ENCODE assay signal across 22 cellular contexts in the genomic region with DNA sequence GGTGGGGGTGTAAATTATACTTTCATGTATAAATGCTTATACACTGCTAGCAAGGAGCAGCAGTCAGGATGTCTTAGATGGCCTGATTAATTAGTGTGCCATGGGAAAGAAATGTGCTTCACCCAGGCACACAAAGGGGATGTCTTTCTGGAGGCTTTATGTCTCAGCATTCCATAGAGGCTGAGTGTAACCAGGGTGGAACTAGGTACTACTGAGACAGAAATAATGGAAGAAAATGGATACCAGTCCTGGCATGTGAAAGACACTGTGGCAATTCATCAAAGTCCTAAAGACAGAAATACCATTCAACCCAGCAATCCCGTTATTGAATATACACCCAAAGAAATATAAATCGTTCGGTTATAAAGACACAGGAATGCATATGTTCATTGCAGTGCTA. TPM values are rescaled to one million over a fixed set of nuclear protein-coding genes. Genes with fewer than 3 reads are reported as not detected.
DNase-seq lines count a peak whose midpoint lies in the region; ATAC-seq and TF ChIP-seq lines count a peak whose summit lies in the region.
"Had no signal": no experiment of that assay in that cellular context is flagged by ENCODE, and none has a peak within 500 bp of the region (broad histone marks: within the 10 kb centered on the region; RNA-seq: fewer than 3 reads in every experiment).

No MANE protein-coding gene starts in this region.

- H3K4me3 Mint-ChIP-seq in MCF 10A (ENCODE audit: unreplicated experiment) (no peak overlapping the region), endodermal cell (no peak overlapping the region)
- H3K4me3 Mint-ChIP-seq: CD4-positive, alpha-beta T cell; GM23338 had no signal

- no peak overlapping the region for H3K4me3 ChIP-seq in mammary epithelial cell (replicated peaks in 1 of 3; ENCODE audit: insufficient read depth in 1 of 3, low read depth in 2 of 3, low read length in 3 of 3)
- no peak overlapping the region for H3K4me3 ChIP-seq in endodermal cell (ENCODE audit: low read length)
- H3K4me3 ChIP-seq: A549, GM12878, GM23338 had no signal

- intact Hi-C loops in mammary epithelial cell (cut with micrococcal nuclease) (no loop called here), MCF 10A (cut with micrococcal nuclease) (loop anchor here (10.0 kb wide), 3 partner anchors 386 to 614 kb away; no protein-coding TSS in a partner anchor)

- H3K9ac ChIP-seq in mammary epithelial cell (ENCODE audit: insufficient read depth, low read length): no peak overlapping the region
- H3K9ac ChIP-seq in endodermal cell (ENCODE audit: extremely low read depth, low read length, poor library complexity, severe bottlenecking): no peak overlapping the region

- H3K27ac Mint-ChIP-seq in MCF 10A (ENCODE audit: low read depth, unreplicated experiment): no peak overlapping the region
- no peak overlapping the region for H3K27ac Mint-ChIP-seq in endodermal cell
- H3K27ac Mint-ChIP-seq: CD4-positive, alpha-beta T cell; GM23338 had no signal

- peaks cover 5% of the 10 kb centered on the region for H3K4me1 ChIP-seq in mammary epithelial cell (ENCODE audit: insufficient read depth, low read length)
- H3K4me1 ChIP-seq in endodermal cell (ENCODE audit: control insufficient read depth, insufficient read depth, low read length): no peaks in the 10 kb centered on the region
- peaks cover 8% of the 10 kb centered on the region for H3K4me1 ChIP-seq in foreskin keratinocyte
- H3K4me1 ChIP-seq: A549, Caco-2 had no signal

- no peaks in the 10 kb centered on the region for H3K27me3 Mint-ChIP-seq in MCF 10A (ENCODE audit: insufficient read depth, unreplicated experiment)
- H3K27me3 Mint-ChIP-seq in endodermal cell (ENCODE audit: insufficient read depth): peaks cover 18% of the 10 kb centered on the region
- H3K27me3 Mint-ChIP-seq: CD4-positive, alpha-beta T cell had no signal

- H3K36me3 Mint-ChIP-seq in MCF 10A (ENCODE audit: insufficient read depth, unreplicated experiment) (no peaks in the 10 kb centered on the region), endodermal cell (ENCODE audit: low read depth) (no peaks in the 10 kb centered on the region)

- H3K4me2 ChIP-seq in mammary epithelial cell (ENCODE audit: insufficient read depth, low read depth, low read length): no peak overlapping the region
- H3K4me2 ChIP-seq: A549, GM23338 had no signal

- H4K20me1 ChIP-seq in mammary epithelial cell (ENCODE audit: insufficient read depth, low read length): no peaks in the 10 kb centered on the region

- H2AFZ ChIP-seq in mammary epithelial cell (ENCODE audit: low read depth, low read length): no peak overlapping the region
- H2AFZ ChIP-seq: GM23338 had no signal

- DNase-seq in mammary epithelial cell (peak; percentile 88), MCF 10A (ENCODE audit: unreplicated experiment) (no peak), endodermal cell (no peak), foreskin keratinocyte (peak; percentile 92 to 99)
- no peak for DNase-seq in stimulated activated CD4-positive, alpha-beta T cell treated with anti-CD3 and anti-CD28 coated beads, Interleukin-4, amount 100 ng/mL, for 24 hours
- DNase-seq in stimulated activated CD4-positive, alpha-beta T cell treated with anti-CD3 and anti-CD28 coated beads, Interleukin-12 subunit alpha, Interleukin-12 subunit beta, amount 100 ng/mL, for 4 hours: no peak
- DNase-seq: AML-193; Caco-2; CD4-positive, alpha-beta T cell; DMS153; DMS79; HCEC 1CT; IMR-90 had no signal

- no peaks in the 10 kb centered on the region for H3K36me3 ChIP-seq in mammary epithelial cell (ENCODE audit: insufficient read depth, low read length)
- H3K36me3 ChIP-seq in endodermal cell (ENCODE audit: control insufficient read depth, insufficient read depth, low read length): no peaks in the 10 kb centered on the region

- in situ Hi-C loops in mammary epithelial cell (cut with MboI; ENCODE audit: low sequenced_read_pairs in 2 of 2): loop anchor here in 1 of 2 donors (10.0 kb wide), 1 partner anchor 264 kb away; no protein-coding TSS in a partner anchor

- dilution Hi-C loops in mammary epithelial cell (cut with HindIII; ENCODE audit: low sequenced_read_pairs): loop anchor here (10.0 kb wide), 1 partner anchor 264 kb away; no protein-coding TSS in a partner anchor

- no peaks in the 10 kb centered on the region for H3K79me2 ChIP-seq in mammary epithelial cell (ENCODE audit: insufficient read depth, low read length)

- H3K4me1 Mint-ChIP-seq in MCF 10A (ENCODE audit: insufficient read depth, unreplicated experiment): no peaks in the 10 kb centered on the region
- H3K4me1 Mint-ChIP-seq in endodermal cell: no peaks in the 10 kb centered on the region

- CTCF ChIA-PET in mammary epithelial cell (lab: Charles Lee; ENCODE audit: low non-redundant PET) (no interaction called here), MCF 10A (lab: Yijun Ruan, JAX) (interaction anchor here (0.6 to 1.5 kb wide), 3 partner anchors 65 to 98 kb away, joined by 3 read pairs; no protein-coding TSS in a partner anchor)

- no peaks in the 10 kb centered on the region for H3K9me3 ChIP-seq in mammary epithelial cell (replicated peaks; ENCODE audit: insufficient read depth, low read length)
- H3K9me3 ChIP-seq in endodermal cell (ENCODE audit: control insufficient read depth, low read length): no peaks in the 10 kb centered on the region
- H3K9me3 ChIP-seq: A549, Caco-2 had no signal

- POLR2A ChIA-PET in MCF 10A (lab: Yijun Ruan, JAX): no interaction called here

- WGBS in mammary epithelial cell (ENCODE audit: low coverage, missing lambda C conversion rate): 54% methylated on average over 3 of the region's 3 CpGs
- 84 to 86% methylated on average over 1 to 3 of the region's 3 CpGs for WGBS in endodermal cell (ENCODE audit: insufficient coverage in 1 of 2, insufficient read length in 1 of 2), 2 experiments

- no peak overlapping the region for H3K27ac ChIP-seq in mammary epithelial cell (ENCODE audit: insufficient read depth, low read depth, low read length)
- peak overlapping the region; percentile 64 for H3K27ac ChIP-seq in endodermal cell (ENCODE audit: low read depth, low read length)
- H3K27ac ChIP-seq in foreskin keratinocyte: peak overlapping the region; percentile 41
- H3K27ac ChIP-seq: 22Rv1, A549, C4-2B had no signal

- peak; percentile 90 for ATAC-seq in foreskin keratinocyte
- ATAC-seq in GM21737 (IDR thresholded peaks at IDR 0.05; ENCODE audit: unreplicated experiment): no peak
- ATAC-seq: A549, GM12878, GM23338 had no signal

- H3K9me3 Mint-ChIP-seq in MCF 10A (ENCODE audit: unreplicated experiment) (peaks cover 10% of the 10 kb centered on the region), endodermal cell (peaks cover 2% of the 10 kb centered on the region)
- H3K9me3 Mint-ChIP-seq: CD4-positive, alpha-beta T cell; GM23338 had no signal

- TF ChIP-seq CTCF in mammary epithelial cell (conservative IDR thresholded peaks at IDR 0.05 in 1 of 2, IDR thresholded peaks at IDR 0.05 in 1 of 2; ENCODE audit: extremely low read depth in 1 of 2, insufficient read depth in 1 of 2, low read depth in 1 of 2, low read length in 2 of 2) (no peak), MCF 10A (IDR thresholded peaks at IDR 0.05; ENCODE audit: unreplicated experiment) (no peak), endodermal cell (conservative IDR thresholded peaks at IDR 0.05) (no peak), foreskin keratinocyte (conservative IDR thresholded peaks at IDR 0.05) (no peak)

- no TSS peak for BruUV-seq in mammary epithelial cell (replicated peaks; lab: Mats Ljungman, UMichigan)
- BruUV-seq in MCF 10A (replicated peaks; lab: Mats Ljungman, UMichigan): no TSS peak

- H3K27me3 ChIP-seq in mammary epithelial cell (ENCODE audit: insufficient read depth, low read length) (no peaks in the 10 kb centered on the region), endodermal cell (ENCODE audit: control insufficient read depth, insufficient read depth, low read length, poor library complexity, severe bottlenecking) (no peaks in the 10 kb centered on the region), foreskin keratinocyte (no peaks in the 10 kb centered on the region)

RNA-seq across cellular contexts. Expression of gene PF4, which starts 52.5 kb away (rescaled TPM):
- total RNA-seq in mammary epithelial cell (not detected), MCF 10A (2022) (not detected in 2 replicates), endodermal cell (1 to 10 TPM in 1 of 2 donors, not detected in 1; 3.4 TPM), foreskin keratinocyte (not detected in 2 replicates)
- polyA plus RNA-seq in mammary epithelial cell (not detected), foreskin keratinocyte (not detected in 2 replicates)
- not detected for polyA minus RNA-seq in mammary epithelial cell
- not detected for polyA plus RNA-seq in endodermal cell (2013, experiment 1 of 2)
- not detected for polyA plus RNA-seq in endodermal cell (2013, experiment 2 of 2)
- total RNA-seq: Caco-2; CD4-positive, alpha-beta T cell; Daoy; G401; GM12878; GM23338; IMR-90 had no signal
- polyA plus RNA-seq: BJ, GM12878, IMR-90 had no signal

RNA-seq across cellular contexts. Expression of gene PPBP, which starts 58.7 kb away (rescaled TPM):
- total RNA-seq in mammary epithelial cell: 1 to 10 TPM in 1 of 2 donors, under 1 TPM in 1; 0.67 to 1.1 TPM
- 2.7 TPM for polyA plus RNA-seq in mammary epithelial cell
- not detected for polyA minus RNA-seq in mammary epithelial cell
- total RNA-seq in MCF 10A (2022): not detected in 2 replicates
- not detected for total RNA-seq in endodermal cell
- not detected for polyA plus RNA-seq in endodermal cell (2013, experiment 1 of 2)
- polyA plus RNA-seq in endodermal cell (2013, experiment 2 of 2): not detected
- not detected in 2 replicates for total RNA-seq in foreskin keratinocyte
- not detected in 2 replicates for polyA plus RNA-seq in foreskin keratinocyte
- total RNA-seq: Caco-2, Daoy, G401, GM12878, IMR-90 had no signal
- polyA plus RNA-seq: BJ, GM12878, IMR-90 had no signal

Comparison
In these comparisons a context has a peak if more than half of its experiments do, and no peak if none do; other contexts are left out.
1. DNase-seq: peak in mammary epithelial cell (single experiment) and foreskin keratinocyte (2 of 2); none in MCF 10A (single experiment), endodermal cell (single experiment), stimulated activated CD4-positive, alpha-beta T cell treated with anti-CD3 and anti-CD28 coated beads, Interleukin-4, amount 100 ng/mL, for 24 hours (single experiment) and stimulated activated CD4-positive, alpha-beta T cell treated with anti-CD3 and anti-CD28 coated beads, Interleukin-12 subunit alpha, Interleukin-12 subunit beta, amount 100 ng/mL, for 4 hours (single experiment).